25 cellular contexts compared by ENCODE assay signal in genomic region chr7:7249814-7250213, GRCh38.
"Had no signal": no experiment of that assay in that cellular context is flagged by ENCODE, and none has a peak within 500 bp of the region (broad histone marks: within the 10 kb centered on the region; RNA-seq: fewer than 3 reads in every experiment).

No MANE protein-coding gene starts in this region.

- FAIRE-seq: keratinocyte, pancreas, TTC549 had no signal

- ATAC-seq: activated naive CD4-positive, alpha-beta T cell treated with anti-CD3 and anti-CD28 coated beads, Interleukin-2, amount 50 U/mL, for 72 hours; esophagus mucosa; left cardiac atrium; naive thymus-derived CD4-positive, alpha-beta T cell; pancreas; psoas muscle had no signal

- H3K27ac ChIP-seq: breast epithelium, pancreas, psoas muscle, right atrium auricular region, thoracic aorta, uterus, VCaP had no signal

- H3K9me3 ChIP-seq: breast epithelium, pancreas, psoas muscle, right atrium auricular region, thoracic aorta, uterus had no signal

- H3K27me3 ChIP-seq: breast epithelium, pancreas, right atrium auricular region, uterus had no signal

- H3K36me3 ChIP-seq: breast epithelium, pancreas, thoracic aorta, uterus had no signal

- DNase-seq: activated CD4-positive, alpha-beta T cell treated with anti-CD3 and anti-CD28 coated beads for 4 hours; activated CD4-positive, alpha-beta T cell treated with anti-CD3 and anti-CD28 coated beads, Interleukin-2, amount 50 U/mL, for 48 hours; activated CD8-positive, alpha-beta memory T cell treated with anti-CD3 and anti-CD28 coated beads, Interleukin-2, amount 50 U/mL, for 48 hours; activated T-cell treated with anti-CD3 and anti-CD28 coated beads, Interleukin-2, amount 50 U/mL, for 24 hours; central memory CD4-positive, alpha-beta T cell; endodermal cell; foreskin fibroblast; head of caudate nucleus; hippocampal formation; left cardiac atrium; naive thymus-derived CD4-positive, alpha-beta T cell; pancreas; psoas muscle; stimulated activated CD4-positive, alpha-beta T cell treated with anti-CD3 and anti-CD28 coated beads, Interleukin-2, amount 100 ng/mL, for 48 hours; T-helper 9 cell; trophoblast cell; uterus had no signal

- H3K4me1 ChIP-seq: breast epithelium, pancreas, psoas muscle, right atrium auricular region, uterus had no signal

- H3K4me3 ChIP-seq: breast epithelium, pancreas, psoas muscle, right atrium auricular region, thoracic aorta, uterus had no signal
